In genomic region chr17:64413505-64413904, GRCh38 we compare ENCODE assay signal across 1 cellular context.
TF ChIP-seq lines count a peak whose summit lies in the region.

No MANE protein-coding gene starts in this region.

TF ChIP-seq in HepG2, 621 proteins besides CTCF, POLR2A, EP300 and RAD21:
- TF ChIP-seq CENPT (CRISPR knock-in tag; IDR thresholded peaks at IDR 0.05; ENCODE audit: low read depth) (no peak), RXRB (CRISPR knock-in tag; IDR thresholded peaks at IDR 0.05; ENCODE audit: borderline replicate concordance) (no peak), ZNF33B (CRISPR knock-in tag; IDR thresholded peaks at IDR 0.05) (no peak)
- TF ChIP-seq, protein P1, sequence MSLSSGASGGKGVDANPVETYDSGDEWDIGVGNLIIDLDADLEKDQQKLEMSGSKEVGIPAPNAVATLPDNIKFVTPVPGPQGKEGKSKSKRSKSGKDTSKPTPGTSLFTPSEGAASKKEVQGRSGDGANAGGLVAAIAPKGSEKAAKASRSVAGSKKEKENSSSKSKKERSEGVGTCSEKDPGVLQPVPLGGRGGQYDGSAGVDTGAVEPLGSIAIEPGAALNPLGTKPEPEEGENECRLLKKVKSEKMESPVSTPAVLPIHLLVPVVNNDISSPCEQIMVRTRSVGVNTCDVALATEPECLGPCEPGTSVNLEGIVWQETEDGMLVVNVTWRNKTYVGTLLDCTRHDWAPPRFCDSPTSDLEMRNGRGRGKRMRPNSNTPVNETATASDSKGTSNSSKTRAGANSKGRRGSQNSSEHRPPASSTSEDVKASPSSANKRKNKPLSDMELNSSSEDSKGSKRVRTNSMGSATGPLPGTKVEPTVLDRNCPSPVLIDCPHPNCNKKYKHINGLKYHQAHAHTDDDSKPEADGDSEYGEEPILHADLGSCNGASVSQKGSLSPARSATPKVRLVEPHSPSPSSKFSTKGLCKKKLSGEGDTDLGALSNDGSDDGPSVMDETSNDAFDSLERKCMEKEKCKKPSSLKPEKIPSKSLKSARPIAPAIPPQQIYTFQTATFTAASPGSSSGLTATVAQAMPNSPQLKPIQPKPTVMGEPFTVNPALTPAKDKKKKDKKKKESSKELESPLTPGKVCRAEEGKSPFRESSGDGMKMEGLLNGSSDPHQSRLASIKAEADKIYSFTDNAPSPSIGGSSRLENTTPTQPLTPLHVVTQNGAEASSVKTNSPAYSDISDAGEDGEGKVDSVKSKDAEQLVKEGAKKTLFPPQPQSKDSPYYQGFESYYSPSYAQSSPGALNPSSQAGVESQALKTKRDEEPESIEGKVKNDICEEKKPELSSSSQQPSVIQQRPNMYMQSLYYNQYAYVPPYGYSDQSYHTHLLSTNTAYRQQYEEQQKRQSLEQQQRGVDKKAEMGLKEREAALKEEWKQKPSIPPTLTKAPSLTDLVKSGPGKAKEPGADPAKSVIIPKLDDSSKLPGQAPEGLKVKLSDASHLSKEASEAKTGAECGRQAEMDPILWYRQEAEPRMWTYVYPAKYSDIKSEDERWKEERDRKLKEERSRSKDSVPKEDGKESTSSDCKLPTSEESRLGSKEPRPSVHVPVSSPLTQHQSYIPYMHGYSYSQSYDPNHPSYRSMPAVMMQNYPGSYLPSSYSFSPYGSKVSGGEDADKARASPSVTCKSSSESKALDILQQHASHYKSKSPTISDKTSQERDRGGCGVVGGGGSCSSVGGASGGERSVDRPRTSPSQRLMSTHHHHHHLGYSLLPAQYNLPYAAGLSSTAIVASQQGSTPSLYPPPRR (CRISPR knock-in tag; IDR thresholded peaks at IDR 0.05; ENCODE audit: borderline replicate concordance): no peak
- TF ChIP-seq, protein P2, sequence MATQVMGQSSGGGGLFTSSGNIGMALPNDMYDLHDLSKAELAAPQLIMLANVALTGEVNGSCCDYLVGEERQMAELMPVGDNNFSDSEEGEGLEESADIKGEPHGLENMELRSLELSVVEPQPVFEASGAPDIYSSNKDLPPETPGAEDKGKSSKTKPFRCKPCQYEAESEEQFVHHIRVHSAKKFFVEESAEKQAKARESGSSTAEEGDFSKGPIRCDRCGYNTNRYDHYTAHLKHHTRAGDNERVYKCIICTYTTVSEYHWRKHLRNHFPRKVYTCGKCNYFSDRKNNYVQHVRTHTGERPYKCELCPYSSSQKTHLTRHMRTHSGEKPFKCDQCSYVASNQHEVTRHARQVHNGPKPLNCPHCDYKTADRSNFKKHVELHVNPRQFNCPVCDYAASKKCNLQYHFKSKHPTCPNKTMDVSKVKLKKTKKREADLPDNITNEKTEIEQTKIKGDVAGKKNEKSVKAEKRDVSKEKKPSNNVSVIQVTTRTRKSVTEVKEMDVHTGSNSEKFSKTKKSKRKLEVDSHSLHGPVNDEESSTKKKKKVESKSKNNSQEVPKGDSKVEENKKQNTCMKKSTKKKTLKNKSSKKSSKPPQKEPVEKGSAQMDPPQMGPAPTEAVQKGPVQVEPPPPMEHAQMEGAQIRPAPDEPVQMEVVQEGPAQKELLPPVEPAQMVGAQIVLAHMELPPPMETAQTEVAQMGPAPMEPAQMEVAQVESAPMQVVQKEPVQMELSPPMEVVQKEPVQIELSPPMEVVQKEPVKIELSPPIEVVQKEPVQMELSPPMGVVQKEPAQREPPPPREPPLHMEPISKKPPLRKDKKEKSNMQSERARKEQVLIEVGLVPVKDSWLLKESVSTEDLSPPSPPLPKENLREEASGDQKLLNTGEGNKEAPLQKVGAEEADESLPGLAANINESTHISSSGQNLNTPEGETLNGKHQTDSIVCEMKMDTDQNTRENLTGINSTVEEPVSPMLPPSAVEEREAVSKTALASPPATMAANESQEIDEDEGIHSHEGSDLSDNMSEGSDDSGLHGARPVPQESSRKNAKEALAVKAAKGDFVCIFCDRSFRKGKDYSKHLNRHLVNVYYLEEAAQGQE (IDR thresholded peaks at IDR 0.05; ENCODE audit: borderline replicate concordance in 1 of 2, low read depth in 1 of 2, low read length in 2 of 2): no peak
- TF ChIP-seq, protein P3, sequence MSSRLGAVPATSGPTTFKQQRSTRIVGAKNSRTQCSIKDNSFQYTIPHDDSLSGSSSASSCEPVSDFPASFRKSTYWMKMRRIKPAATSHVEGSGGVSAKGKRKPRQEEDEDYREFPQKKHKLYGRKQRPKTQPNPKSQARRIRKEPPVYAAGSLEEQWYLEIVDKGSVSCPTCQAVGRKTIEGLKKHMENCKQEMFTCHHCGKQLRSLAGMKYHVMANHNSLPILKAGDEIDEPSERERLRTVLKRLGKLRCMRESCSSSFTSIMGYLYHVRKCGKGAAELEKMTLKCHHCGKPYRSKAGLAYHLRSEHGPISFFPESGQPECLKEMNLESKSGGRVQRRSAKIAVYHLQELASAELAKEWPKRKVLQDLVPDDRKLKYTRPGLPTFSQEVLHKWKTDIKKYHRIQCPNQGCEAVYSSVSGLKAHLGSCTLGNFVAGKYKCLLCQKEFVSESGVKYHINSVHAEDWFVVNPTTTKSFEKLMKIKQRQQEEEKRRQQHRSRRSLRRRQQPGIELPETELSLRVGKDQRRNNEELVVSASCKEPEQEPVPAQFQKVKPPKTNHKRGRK (CRISPR knock-in tag; IDR thresholded peaks at IDR 0.05): no peak
